8 cellular contexts compared by ENCODE assay signal in the genomic region with DNA sequence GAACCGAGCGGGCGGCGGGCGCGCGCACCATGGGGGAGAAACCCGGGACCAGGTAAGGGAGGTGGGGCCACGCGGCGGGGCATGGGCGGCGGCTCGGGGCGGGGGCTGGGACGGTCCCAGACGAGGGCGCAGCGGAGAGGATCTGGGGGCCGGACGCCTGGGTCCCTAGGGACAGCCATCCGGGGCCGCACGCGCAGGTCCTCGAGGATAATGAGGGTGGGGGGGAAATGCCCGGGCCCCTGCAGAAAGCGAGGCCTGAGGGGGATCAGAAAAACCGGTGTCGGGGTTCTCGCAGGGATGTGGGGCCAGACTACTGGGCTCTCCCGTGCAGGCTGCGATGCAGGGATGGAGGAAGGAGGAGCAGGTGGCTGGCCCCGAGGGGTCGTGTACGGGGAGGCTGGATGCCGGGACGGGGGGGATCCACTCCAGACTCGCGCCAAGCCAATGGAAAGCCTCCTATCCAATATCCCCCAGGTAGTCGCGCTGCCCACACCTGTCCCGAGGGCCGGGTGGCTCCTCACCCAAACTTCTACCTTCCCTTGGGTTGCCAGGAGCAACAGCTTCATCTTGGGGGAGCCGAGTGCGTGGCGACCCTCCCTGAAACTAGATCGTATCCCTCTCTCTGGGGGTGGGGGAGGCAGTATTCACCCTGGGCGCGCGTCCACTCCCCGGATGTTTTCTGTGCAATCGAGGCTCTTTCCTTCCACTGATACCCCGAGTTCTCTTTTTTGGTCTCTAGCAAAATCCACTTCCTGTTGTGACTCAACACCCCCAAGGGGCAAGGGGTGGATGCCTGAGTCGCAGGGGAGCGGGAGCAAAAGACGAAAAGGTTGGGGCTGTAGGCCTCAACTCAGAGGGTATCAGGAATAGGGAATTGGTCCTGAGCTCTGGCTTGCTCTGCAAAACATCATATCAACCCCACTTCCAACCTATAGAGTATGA. TPM values are rescaled to one million over a fixed set of nuclear protein-coding genes. Genes with fewer than 3 reads are reported as not detected.
DNase-seq lines count a peak whose midpoint lies in the region; ATAC-seq, FAIRE-seq and TF ChIP-seq lines count a peak whose summit lies in the region.

No MANE protein-coding gene starts in this region.

- no peak for TF ChIP-seq POLR2A in lower leg skin (IDR thresholded peaks at IDR 0.05)

- DNase-seq in CD14-positive monocyte (ENCODE audit: low spot score) (peak; percentile 87), T-helper 9 cell (peak; percentile 32), bronchial epithelial cell (ENCODE audit: low read depth) (no peak), lower leg skin (ENCODE audit: low spot score in 2 of 2) (peak; percentile 34 to 90), OCI-M2 (lab: John Stamatoyannopoulos, UW; ENCODE audit: unreplicated experiment) (no peak), NCI-H748 treated with DMSO at 0.1 percent for 48 hours (lab: John Stamatoyannopoulos, UW) (no peak)
- peak; percentile 37 for DNase-seq in stimulated activated naive CD4-positive, alpha-beta T cell treated with Interleukin-2 at 50 U/mL for 16 hours (lab: John Stamatoyannopoulos, UW)

- H3K27me3 ChIP-seq in bronchial epithelial cell (ENCODE audit: control insufficient read depth, insufficient read depth, low read length): no peaks in the 10 kb centered on the region

- ATAC-seq in HG02840 (IDR thresholded peaks at IDR 0.05; ENCODE audit: low FRiP score, unreplicated experiment): peak; percentile 6

- H3K4me1 Mint-ChIP-seq in CD14-positive monocyte: peaks cover 54% of the 10 kb centered on the region

- peaks cover 17 to 30% of the 10 kb centered on the region in 2 donors for H3K36me3 Mint-ChIP-seq in CD14-positive monocyte

- H3K4me3 ChIP-seq in bronchial epithelial cell (ENCODE audit: low read depth, low read length) (peak overlapping the region; percentile 53), lower leg skin (ENCODE audit: low read depth, poor library complexity, severe bottlenecking) (peak overlapping the region; percentile 73)

- peaks cover 0 to 4% (median 0%) of the 10 kb centered on the region in 3 donors for H3K27me3 Mint-ChIP-seq in CD14-positive monocyte (ENCODE audit: low read depth in 3 of 3)

- peak overlapping the region; percentile 97 to 98 for H3K4me3 Mint-ChIP-seq in CD14-positive monocyte

- peak overlapping the region; percentile 97 to 99 (median 99) for H3K27ac Mint-ChIP-seq in CD14-positive monocyte

- no peaks in the 10 kb centered on the region for H3K36me3 ChIP-seq in bronchial epithelial cell (ENCODE audit: control insufficient read depth, insufficient read depth, low read length)

- intact Hi-C loops in CD14-positive monocyte (cut with micrococcal nuclease) (loop anchor here (1.0 to 5.0 kb wide), 5 partner anchors 20 to 178 kb away; a partner anchor contains a TSS), lower leg skin (cut with DNase I; ENCODE audit: low total_unique reads) (no loop called here)

- WGBS in lower leg skin, 2 donors: 7 to 15% methylated on average over 32 to 56 of the region's 57 CpGs

- no peak for TF ChIP-seq CTCF in CD14-positive monocyte (IDR thresholded peaks at IDR 0.05)
- no peak for TF ChIP-seq CTCF in bronchial epithelial cell (IDR thresholded peaks at IDR 0.05; ENCODE audit: insufficient read depth, low read length, severe bottlenecking)
- TF ChIP-seq CTCF in lower leg skin (IDR thresholded peaks at IDR 0.05): no peak

- H3K9me3 Mint-ChIP-seq in CD14-positive monocyte: peaks cover 0 to 9% (median 5%) of the 10 kb centered on the region in 7 donors

- FAIRE-seq in bronchial epithelial cell (lab: Jason Lieb, UNC): no peak

RNA-seq across cellular contexts. Expression of a gene that starts 0.5 kb away (rescaled TPM):
- 100 to 1,000 TPM; 134 to 150 TPM for polyA plus RNA-seq in CD14-positive monocyte
- 2.9 and 6.5 TPM in 2 replicates for total RNA-seq in bronchial epithelial cell
- 10 to 100 TPM in 3 of 4 donors, 1 to 10 TPM in 1; 8.5 to 16.4 (median 11.8) TPM for total RNA-seq in lower leg skin

RNA-seq across cellular contexts. Expression of a gene that starts 7.0 kb away (rescaled TPM):
- 1 to 10 TPM; 1.3 to 2.6 TPM for polyA plus RNA-seq in CD14-positive monocyte
- total RNA-seq in bronchial epithelial cell: 11.8 and 13.7 TPM in 2 replicates
- 10 to 100 TPM; 20.5 to 78.4 (median 26.0) TPM for total RNA-seq in lower leg skin

RNA-seq across cellular contexts. Expression of a gene that starts 20.3 kb away (rescaled TPM):
- 10 to 100 TPM; 22.1 to 25.5 TPM for polyA plus RNA-seq in CD14-positive monocyte
- total RNA-seq in bronchial epithelial cell: 10.5 and 16.5 TPM in 2 replicates
- 10 to 100 TPM; 22.9 to 47.0 (median 40.9) TPM for total RNA-seq in lower leg skin

RNA-seq across cellular contexts. Expression of a gene that starts 28.7 kb away (rescaled TPM):
- 1 to 10 TPM in 1 of 2 donors, under 1 TPM in 1; 0.97 to 1.2 TPM for polyA plus RNA-seq in CD14-positive monocyte
- total RNA-seq in bronchial epithelial cell: under 0.01 and 0.38 TPM in 2 replicates
- 1 to 10 TPM in 2 of 4 donors, under 1 TPM in 1, not detected in 1; 0.46 to 1.7 (median 1.2) TPM for total RNA-seq in lower leg skin

RNA-seq across cellular contexts. Expression of a gene that starts 28.8 kb away (rescaled TPM):
- polyA plus RNA-seq in CD14-positive monocyte: 100 to 1,000 TPM in 1 of 2 donors, 10 to 100 TPM in 1; 68.1 to 103 TPM
- total RNA-seq in bronchial epithelial cell (9.2 and 12.7 TPM in 2 replicates), lower leg skin (10 to 100 TPM; 25.0 to 28.1 (median 25.5) TPM)

Comparison
In these comparisons a context has a peak if more than half of its experiments do, and no peak if none do; other contexts are left out.
1. DNase-seq: peak in CD14-positive monocyte (single experiment), T-helper 9 cell (single experiment), lower leg skin (2 of 2) and stimulated activated naive CD4-positive, alpha-beta T cell treated with Interleukin-2 at 50 U/mL for 16 hours (single experiment); none in bronchial epithelial cell (single experiment), OCI-M2 (single experiment) and NCI-H748 treated with DMSO at 0.1 percent for 48 hours (single experiment).